10 cellular contexts compared by ENCODE assay signal in the genomic region with DNA sequence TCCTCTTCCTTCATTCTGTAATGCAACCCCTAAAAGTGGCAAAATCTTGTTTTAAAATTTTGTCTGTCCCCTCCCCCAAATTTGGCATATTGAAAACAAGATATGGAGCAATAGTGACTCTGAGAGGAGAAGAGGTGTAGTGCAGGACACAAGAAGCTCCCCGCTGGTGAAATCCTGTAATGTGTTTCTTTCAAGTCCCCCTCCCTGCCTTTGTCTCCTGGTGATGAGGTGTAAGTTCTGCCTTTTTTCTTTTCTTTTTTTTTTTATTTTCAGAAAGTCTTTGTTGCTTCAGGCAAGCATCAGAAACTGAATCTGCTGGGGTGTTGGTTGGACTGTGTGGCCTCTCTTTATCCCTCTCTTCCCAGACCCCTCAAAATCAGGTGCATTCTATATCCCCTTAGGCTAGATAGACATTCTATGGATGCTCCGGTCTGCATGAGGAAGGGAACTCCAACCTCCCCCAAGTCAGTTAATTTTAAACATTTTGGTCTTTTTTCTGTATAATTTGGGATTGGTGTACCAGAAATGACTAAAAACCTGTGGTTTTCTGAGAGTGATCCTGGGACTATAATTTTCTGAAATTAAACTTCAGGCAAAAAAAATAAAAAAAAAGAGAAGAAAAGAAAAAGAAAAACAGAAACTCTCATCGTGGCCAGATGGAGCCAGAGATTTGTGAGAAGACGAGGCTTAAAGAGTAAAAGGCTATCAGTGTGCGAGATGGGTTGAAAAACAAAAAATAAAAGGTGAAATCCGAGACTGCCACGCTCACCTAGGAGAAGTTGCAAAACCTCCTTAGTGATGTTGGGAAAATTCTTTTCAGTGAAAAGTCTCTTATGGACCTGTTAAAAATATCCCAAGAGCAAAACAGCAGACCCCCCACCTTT. TPM values are rescaled to one million over a fixed set of nuclear protein-coding genes. Genes with fewer than 3 reads are reported as not detected.
A peak's percentile ranks its signal among the peaks of the same experiment; 100 is the strongest.
DNase-seq lines count a peak whose midpoint lies in the region; ATAC-seq and TF ChIP-seq lines count a peak whose summit lies in the region.
"Had no signal": no experiment of that assay in that cellular context is flagged by ENCODE, and none has a peak within 500 bp of the region (broad histone marks: within the 10 kb centered on the region; RNA-seq: fewer than 3 reads in every experiment).

No MANE protein-coding gene starts in this region.

- peaks cover 10% of the 10 kb centered on the region for H3K4me1 Mint-ChIP-seq in activated T-helper 2 cell treated with anti-CD3 and anti-CD28 coated beads, Interferon-gamma antibody, Interleukin-2, Interleukin-4, amounts not matched to agents 10 μg/mL and 5 μg/mL and 100 μg/mL, durations not matched to agents 14 hours and 24 hours and 36 hours (ENCODE audit: low read depth)

- H4K20me1 ChIP-seq in DND-41 (ENCODE audit: insufficient read depth, low read length), result no peaks in the 10 kb centered on the region

- H3K36me3 Mint-ChIP-seq in activated T-helper 2 cell treated with anti-CD3 and anti-CD28 coated beads, Interferon-gamma antibody, Interleukin-2, Interleukin-4, amounts not matched to agents 10 μg/mL and 5 μg/mL and 100 μg/mL, durations not matched to agents 14 hours and 24 hours and 36 hours (ENCODE audit: low read depth), result no peaks in the 10 kb centered on the region

- intact Hi-C loops in lower lobe of right lung (cut with DNase I) (no loop called here), spleen (cut with DNase I; ENCODE audit: low total_unique reads) (loop anchor here (5.0 kb wide), 1 partner anchor 48 kb away; no protein-coding TSS in a partner anchor)
- intact Hi-C loops in activated T-helper 2 cell treated with anti-CD3 and anti-CD28 coated beads, Interferon-gamma antibody, Interleukin-2, Interleukin-4, amounts not matched to agents 10 μg/mL and 5 μg/mL and 100 μg/mL, durations not matched to agents 14 hours and 24 hours and 36 hours (cut with micrococcal nuclease), result loop anchor here (1.0 to 2.0 kb wide), 2 partner anchors 50 to 51 kb away; no protein-coding TSS in a partner anchor

- TF ChIP-seq CTCF in DND-41 (IDR thresholded peaks at IDR 0.05; ENCODE audit: borderline replicate concordance, extremely low read depth, low read length, poor library complexity, severe bottlenecking) (peak; percentile 47), astrocyte of the cerebellum (IDR thresholded peaks at IDR 0.05; ENCODE audit: low read depth, low read length, missing control alignments) (peak; percentile 46), lower lobe of right lung (IDR thresholded peaks at IDR 0.05) (peak; percentile 46), spleen (IDR thresholded peaks at IDR 0.05 in 8 of 11, conservative IDR thresholded peaks at IDR 0.05 in 3 of 11) (peak in 4 of 11 experiments; percentile 15 to 44 (median 28))

- H3K36me3 ChIP-seq in DND-41 (ENCODE audit: insufficient read depth, low read length), result no peaks in the 10 kb centered on the region
- no peaks in the 10 kb centered on the region for H3K36me3 ChIP-seq in lower lobe of right lung
- no peaks in the 10 kb centered on the region for H3K36me3 ChIP-seq in spleen
- H3K36me3 ChIP-seq: SJSA1 had no signal

- H3K27ac ChIP-seq in DND-41 (ENCODE audit: low read length) (no peak overlapping the region), lower lobe of right lung (no peak overlapping the region), spleen (no peak overlapping the region)
- H3K27ac ChIP-seq: SJSA1 had no signal

- H3K9me3 Mint-ChIP-seq in activated T-helper 2 cell treated with anti-CD3 and anti-CD28 coated beads, Interferon-gamma antibody, Interleukin-2, Interleukin-4, amounts not matched to agents 10 μg/mL and 5 μg/mL and 100 μg/mL, durations not matched to agents 14 hours and 24 hours and 36 hours, result no peaks in the 10 kb centered on the region

- no peak overlapping the region for H3K4me3 Mint-ChIP-seq in activated T-helper 2 cell treated with anti-CD3 and anti-CD28 coated beads, Interferon-gamma antibody, Interleukin-2, Interleukin-4, amounts not matched to agents 10 μg/mL and 5 μg/mL and 100 μg/mL, durations not matched to agents 14 hours and 24 hours and 36 hours (ENCODE audit: low read depth)

- 41 to 50% (median 47%) methylated on average over 7 of the region's 7 CpGs for WGBS in spleen, 5 donors

- no peak for TF ChIP-seq POLR2A in spleen (IDR thresholded peaks at IDR 0.05)

- H3K9me3 ChIP-seq in DND-41 (ENCODE audit: insufficient read depth, low read length, severe bottlenecking) (no peaks in the 10 kb centered on the region), lower lobe of right lung (no peaks in the 10 kb centered on the region), spleen (no peaks in the 10 kb centered on the region)
- H3K9me3 ChIP-seq: SJSA1 had no signal

- no peak overlapping the region for H3K27ac Mint-ChIP-seq in activated T-helper 2 cell treated with anti-CD3 and anti-CD28 coated beads, Interferon-gamma antibody, Interleukin-2, Interleukin-4, amounts not matched to agents 10 μg/mL and 5 μg/mL and 100 μg/mL, durations not matched to agents 14 hours and 24 hours and 36 hours

- peaks cover 23% of the 10 kb centered on the region for H3K27me3 Mint-ChIP-seq in activated T-helper 2 cell treated with anti-CD3 and anti-CD28 coated beads, Interferon-gamma antibody, Interleukin-2, Interleukin-4, amounts not matched to agents 10 μg/mL and 5 μg/mL and 100 μg/mL, durations not matched to agents 14 hours and 24 hours and 36 hours (ENCODE audit: low read depth)

- no peak overlapping the region for H3K4me2 ChIP-seq in DND-41 (ENCODE audit: insufficient read depth, low read length)

- H3K4me1 ChIP-seq in DND-41 (ENCODE audit: insufficient read depth, low read length) (no peaks in the 10 kb centered on the region), lower lobe of right lung (peaks cover 11% of the 10 kb centered on the region), spleen (peaks cover 0 to 12% (median 4%) of the 10 kb centered on the region in 6 donors)
- H3K4me1 ChIP-seq: SJSA1 had no signal

- H3K9ac ChIP-seq in DND-41 (ENCODE audit: low read depth, low read length), result no peak overlapping the region

- H3K27me3 ChIP-seq in DND-41 (ENCODE audit: insufficient read depth, low read length, poor library complexity), result peaks cover 5% of the 10 kb centered on the region
- peaks cover 5% of the 10 kb centered on the region for H3K27me3 ChIP-seq in lower lobe of right lung (ENCODE audit: low read depth)
- no peaks in the 10 kb centered on the region for H3K27me3 ChIP-seq in spleen (replicated peaks in 1 of 7)
- H3K27me3 ChIP-seq: SJSA1 had no signal

- 0 out of 2 replicates have a peak overlapping the region, but pooled peaks have one; percentile 8 for H2AFZ ChIP-seq in DND-41 (ENCODE audit: low read depth, low read length)

- in situ Hi-C loops in astrocyte of the cerebellum (cut with HindIII; ENCODE audit: low sequenced_read_pairs), result no loop called here

- DNase-seq in DND-41, result no peak
- peak; percentile 50 for DNase-seq in MV-4-11 (lab: John Stamatoyannopoulos, UW)
- DNase-seq in astrocyte of the cerebellum (ENCODE audit: low read depth), result no peak
- no peak for DNase-seq in lower lobe of right lung
- no peak for DNase-seq in epidermal melanocyte (ENCODE audit: insufficient read length, low spot score)
- no peak for DNase-seq in spleen
- DNase-seq in activated T-helper 2 cell treated with anti-CD3 and anti-CD28 coated beads, Interferon-gamma antibody, Interleukin-2, Interleukin-4, amounts not matched to agents 10 μg/mL and 5 μg/mL and 100 μg/mL, durations not matched to agents 14 hours and 24 hours and 36 hours (ENCODE audit: low spot score), result no peak

- H3K79me2 ChIP-seq in DND-41 (ENCODE audit: insufficient read depth, low read length), result no peaks in the 10 kb centered on the region

- ATAC-seq in DND-41 (ENCODE audit: insufficient read depth, low read depth) (no peak), lower lobe of right lung (peak; percentile 53 to 63), GM19328 (IDR thresholded peaks at IDR 0.05; ENCODE audit: unreplicated experiment) (no peak)

- H3K4me3 ChIP-seq in DND-41 (ENCODE audit: low read depth in 1 of 2, low read length in 2 of 2), result no peak overlapping the region
- no peak overlapping the region for H3K4me3 ChIP-seq in astrocyte of the cerebellum (ENCODE audit: low read depth, low read length)
- no peak overlapping the region for H3K4me3 ChIP-seq in lower lobe of right lung
- H3K4me3 ChIP-seq in spleen, result no peak overlapping the region
- H3K4me3 ChIP-seq: SJSA1 had no signal

RNA-seq across cellular contexts. Expression of a gene that starts 21.4 kb away (rescaled TPM):
- total RNA-seq in lower lobe of right lung (5.3 TPM), spleen (1 to 10 TPM in 5 of 7 donors, under 1 TPM in 2; 0.52 to 4.4 (median 1.2) TPM)
- under 1 TPM; 0.17 to 0.42 (median 0.33) TPM for polyA plus RNA-seq in spleen
- 0.44 and 1.0 TPM in 2 replicates for total RNA-seq in activated T-helper 2 cell treated with anti-CD3 and anti-CD28 coated beads, Interferon-gamma antibody, Interleukin-2, Interleukin-4, amounts not matched to agents 10 μg/mL and 5 μg/mL and 100 μg/mL, durations not matched to agents 14 hours and 24 hours and 36 hours
- total RNA-seq: SJSA1 had no signal
- polyA plus RNA-seq: neural cell had no signal

RNA-seq across cellular contexts. Expression of a gene that starts 26.4 kb away (rescaled TPM):
- total RNA-seq in lower lobe of right lung (83.8 TPM), spleen (10 to 100 TPM; 48.5 to 89.0 (median 58.8) TPM)
- polyA plus RNA-seq in spleen, result 10 to 100 TPM; 39.4 to 86.6 (median 60.5) TPM
- total RNA-seq in activated T-helper 2 cell treated with anti-CD3 and anti-CD28 coated beads, Interferon-gamma antibody, Interleukin-2, Interleukin-4, amounts not matched to agents 10 μg/mL and 5 μg/mL and 100 μg/mL, durations not matched to agents 14 hours and 24 hours and 36 hours, result 85.9 and 88.5 TPM in 2 replicates

RNA-seq across cellular contexts. Expression of a gene that starts 45.0 kb away (rescaled TPM):
- total RNA-seq in lower lobe of right lung (not detected), spleen (not detected)
- polyA plus RNA-seq in spleen, result under 1 TPM in 1 of 3 donors, not detected in 2; 0.02 TPM
- total RNA-seq in activated T-helper 2 cell treated with anti-CD3 and anti-CD28 coated beads, Interferon-gamma antibody, Interleukin-2, Interleukin-4, amounts not matched to agents 10 μg/mL and 5 μg/mL and 100 μg/mL, durations not matched to agents 14 hours and 24 hours and 36 hours, result not detected in 2 replicates
- total RNA-seq: SJSA1 had no signal
- polyA plus RNA-seq: neural cell had no signal

RNA-seq across cellular contexts. Expression of a gene that starts 57.6 kb away (rescaled TPM):
- total RNA-seq in lower lobe of right lung (2.5 TPM), spleen (1 to 10 TPM in 6 of 7 donors, under 1 TPM in 1; 0.70 to 3.7 (median 1.4) TPM)
- polyA plus RNA-seq in spleen, result under 1 TPM; 0.51 to 0.93 (median 0.70) TPM
- 0.44 TPM in 1 of 2 replicates, not detected in the other for total RNA-seq in activated T-helper 2 cell treated with anti-CD3 and anti-CD28 coated beads, Interferon-gamma antibody, Interleukin-2, Interleukin-4, amounts not matched to agents 10 μg/mL and 5 μg/mL and 100 μg/mL, durations not matched to agents 14 hours and 24 hours and 36 hours

Comparison
In these comparisons a context has a peak if more than half of its experiments do, and no peak if none do; other contexts are left out.
1. ATAC-seq: peak in lower lobe of right lung (2 of 2); none in DND-41 (single experiment) and GM19328 (single experiment).